In genomic region chr7:464712-465461, GRCh38 we compare ENCODE assay signal across 2 cellular contexts.
A peak's percentile ranks its signal among the peaks of the same experiment; 100 is the strongest.
TF ChIP-seq lines count a peak whose summit lies in the region.

No MANE protein-coding gene starts in this region.

TF ChIP-seq in A549, 52 proteins besides CTCF, POLR2A, EP300 and RAD21:
- TF ChIP-seq HES2 (IDR thresholded peaks at IDR 0.05) (no peak), FOSB (CRISPR knock-in tag; IDR thresholded peaks at IDR 0.05) (no peak), NR3C1 (IDR thresholded peaks at IDR 0.05) (no peak), EHMT2 (IDR thresholded peaks at IDR 0.05; ENCODE audit: low read depth) (no peak), E2F6 (IDR thresholded peaks at IDR 0.05; ENCODE audit: borderline replicate concordance, low read depth) (no peak), MYC (IDR thresholded peaks at IDR 0.05; ENCODE audit: borderline replicate concordance, low read length) (no peak), ESRRA (IDR thresholded peaks at IDR 0.05; ENCODE audit: borderline replicate concordance, low read length) (no peak)

TF ChIP-seq in HEK293, 187 proteins besides CTCF, POLR2A, EP300 and RAD21 (continued from another document):
- TF ChIP-seq ZNF571 (tag by site-specific recombination; IDR thresholded peaks at IDR 0.05) = no peak
- peak; percentile 32; the same call in 1 of the 2 replicates for TF ChIP-seq GLIS1 (tag by site-specific recombination; IDR thresholded peaks at IDR 0.05)
- no peak for TF ChIP-seq ZNF133 (tag by site-specific recombination; IDR thresholded peaks at IDR 0.05)
- no peak for TF ChIP-seq ZNF449 (tag by site-specific recombination; IDR thresholded peaks at IDR 0.05)
- TF ChIP-seq ZNF148 (tag by site-specific recombination; IDR thresholded peaks at IDR 0.05; ENCODE audit: borderline replicate concordance) = no peak
- peak; percentile 56 for TF ChIP-seq ZIC2 (tag by site-specific recombination; IDR thresholded peaks at IDR 0.05)
- TF ChIP-seq ZFP3 (tag by site-specific recombination; IDR thresholded peaks at IDR 0.05; ENCODE audit: low read depth) = no peak
- no peak for TF ChIP-seq ZBTB10 (tag by site-specific recombination; IDR thresholded peaks at IDR 0.05)
TF ChIP-seq in HEK293: peak in this region for 2.
